In genomic region chr17:40493697-40494096, GRCh38 we compare ENCODE assay signal across 29 cellular contexts. TPM values are rescaled to one million over a fixed set of nuclear protein-coding genes. Genes with fewer than 3 reads are reported as not detected.
DNase-seq lines count a peak whose midpoint lies in the region; ATAC-seq, FAIRE-seq and TF ChIP-seq lines count a peak whose summit lies in the region.
"Had no signal": no experiment of that assay in that cellular context is flagged by ENCODE, and none has a peak within 500 bp of the region (broad histone marks: within the 10 kb centered on the region; RNA-seq: fewer than 3 reads in every experiment).

No MANE protein-coding gene starts in this region.

- peak overlapping the region; percentile 96 to 97 for H3K27ac ChIP-seq in A549
- H3K27ac ChIP-seq in KOPT-K1 (ENCODE audit: low read depth, low read length, poor library complexity, severe bottlenecking), result peak overlapping the region; percentile 15
- peak overlapping the region; percentile 77 to 78 for H3K27ac ChIP-seq in prostate gland
- H3K27ac ChIP-seq in small intestine (ENCODE audit: low read depth in 1 of 2, low read length in 1 of 2), result no peak overlapping the region
- H3K27ac ChIP-seq: SJCRH30, spleen, upper lobe of left lung had no signal

- WGBS in A549 (ENCODE audit: missing lambda C conversion rate), result 57% methylated on average over 4 of the region's 4 CpGs
- 19% methylated on average over 4 of the region's 4 CpGs for WGBS in prostate gland
- WGBS in small intestine, 3 donors, result 80 to 84% (median 82%) methylated on average over 4 of the region's 4 CpGs

- ATAC-seq in A549, result no peak
- ATAC-seq: activated T-helper 17 cell treated with anti-CD3 and anti-CD28 coated beads, Interleukin-2, amount 50 U/mL, for 72 hours; mucosa of descending colon; T-cell had no signal

- POLR2A ChIA-PET in A549 (lab: Yijun Ruan, JAX), result interaction anchor here (1.0 to 2.2 kb wide), 3 partner anchors 40 to 58 kb away, joined by 4 to 9 read pairs (median 4); no protein-coding TSS in a partner anchor

- no peaks in the 10 kb centered on the region for H3K36me3 ChIP-seq in KOPT-K1 (ENCODE audit: insufficient read depth, low read length)
- H3K36me3 ChIP-seq in prostate gland, result no peaks in the 10 kb centered on the region
- H3K36me3 ChIP-seq in small intestine (ENCODE audit: control insufficient read depth in 2 of 2, insufficient read depth in 2 of 2, low read length in 2 of 2), result no peaks in the 10 kb centered on the region
- H3K36me3 ChIP-seq: SJCRH30, spleen, upper lobe of left lung had no signal

- CTCF ChIA-PET in A549 (lab: Yijun Ruan, JAX), result interaction anchor here (0.9 to 7.7 kb wide), 11 partner anchors 9 to 126 kb away, joined by 3 to 91 read pairs (median 4); no protein-coding TSS in a partner anchor

- TF ChIP-seq CTCF in A549 (IDR thresholded peaks at IDR 0.05), result no peak
- TF ChIP-seq CTCF in epithelial cell of esophagus (IDR thresholded peaks at IDR 0.05; ENCODE audit: insufficient read depth, low read depth, low read length, missing control alignments), result no peak
- no peak for TF ChIP-seq CTCF in prostate gland (IDR thresholded peaks at IDR 0.05)

- H3K4me2 ChIP-seq in A549, result peak overlapping the region; percentile 50

- no peak for DNase-seq in A549 (ENCODE audit: low read depth in 1 of 2, low spot score in 1 of 2)
- DNase-seq in epithelial cell of esophagus (ENCODE audit: low read depth), result peak; percentile 86
- DNase-seq in prostate gland (ENCODE audit: low spot score), result peak; percentile 80
- DNase-seq in SHP77 treated with DMSO at 0.1 percent for 48 hours (lab: John Stamatoyannopoulos, UW), result no peak
- DNase-seq in cerebellar nuclear complex (lab: John Stamatoyannopoulos, UW), result no peak
- DNase-seq in small intestine, result no peak
- no peak for DNase-seq in foreskin melanocyte
- DNase-seq: 8988T; activated CD4-positive, alpha-beta T cell treated with anti-CD3 and anti-CD28 coated beads, Interleukin-2, amount 50 U/mL, for 4 hours; activated CD4-positive, CD25-positive, alpha-beta regulatory T cell; activated CD8-positive, alpha-beta memory T cell treated with anti-CD3 and anti-CD28 coated beads, Interleukin-2, amount 50 U/mL, for 48 hours; activated naive CD4-positive, alpha-beta T cell treated with anti-CD3 and anti-CD28 coated beads, Interleukin-2, amount 50 U/mL, for 16 hours; aorta; CD4-positive, alpha-beta memory T cell; mucosa of descending colon; NCI-H1092; NCI-H187; NCI-H524 treated with DMSO at 0.1 percent for 48 hours; retina; SJCRH30; spleen; T-cell; upper lobe of left lung had no signal

- H3K27me3 ChIP-seq in prostate gland (replicated peaks; ENCODE audit: insufficient read depth) (no peaks in the 10 kb centered on the region), small intestine (ENCODE audit: control insufficient read depth in 2 of 2, insufficient read depth in 2 of 2, low read length in 2 of 2) (no peaks in the 10 kb centered on the region)
- H3K27me3 ChIP-seq: SJCRH30, spleen, upper lobe of left lung had no signal

- H3K4me3 ChIP-seq in A549 (no peak overlapping the region; the same call in 2 of the 3 replicates), epithelial cell of esophagus (ENCODE audit: low read length) (peak overlapping the region; percentile 29), prostate gland (no peak overlapping the region), small intestine (ENCODE audit: low read depth in 1 of 2, low read length in 2 of 2) (no peak overlapping the region)
- H3K4me3 ChIP-seq: mucosa of descending colon, SJCRH30, spleen, upper lobe of left lung had no signal

- FAIRE-seq in A549 (lab: Jason Lieb, UNC), result no peak
- no peak for FAIRE-seq in small intestine (lab: Jason Lieb, UNC)
- FAIRE-seq: islet of Langerhans had no signal

- TF ChIP-seq POLR2A in A549 (IDR thresholded peaks at IDR 0.05; ENCODE audit: low read length), result no peak
- no peak for TF ChIP-seq POLR2A in prostate gland (IDR thresholded peaks at IDR 0.05)

- no peak for TF ChIP-seq EP300 in A549 (IDR thresholded peaks at IDR 0.05)

- H3K4me1 ChIP-seq in A549 (peaks cover 100% of the 10 kb centered on the region), prostate gland (replicated peaks) (peaks cover 7% of the 10 kb centered on the region), small intestine (ENCODE audit: control insufficient read depth in 2 of 2, insufficient read depth in 1 of 2, low read depth in 1 of 2, low read length in 1 of 2) (peaks cover 0 to 4% of the 10 kb centered on the region in 2 donors)

- TF ChIP-seq RAD21 in A549 (conservative IDR thresholded peaks at IDR 0.05 in 1 of 2, IDR thresholded peaks at IDR 0.05 in 1 of 2), result no peak

- H3K9me3 ChIP-seq in A549, result no peaks in the 10 kb centered on the region
- no peaks in the 10 kb centered on the region for H3K9me3 ChIP-seq in KOPT-K1 (ENCODE audit: insufficient read depth, low read length, poor library complexity, severe bottlenecking)
- no peaks in the 10 kb centered on the region for H3K9me3 ChIP-seq in prostate gland
- H3K9me3 ChIP-seq in small intestine (ENCODE audit: control insufficient read depth, low read depth), result no peaks in the 10 kb centered on the region
- H3K9me3 ChIP-seq: mucosa of descending colon, SJCRH30, spleen, upper lobe of left lung had no signal

- intact Hi-C loops in prostate gland (cut with DNase I), result no loop called here

TF ChIP-seq in A549, 52 proteins besides CTCF, POLR2A, EP300 and RAD21:
- TF ChIP-seq NFE2L2 (conservative IDR thresholded peaks at IDR 0.05; ENCODE audit: low read length) (no peak), ZFP36 (IDR thresholded peaks at IDR 0.05; ENCODE audit: borderline replicate concordance, partially characterized antibody) (no peak), POLR2AphosphoS2 (conservative IDR thresholded peaks at IDR 0.05; ENCODE audit: low read length) (peak; percentile 46; the same call in 1 of the 2 replicates), KDM5A (IDR thresholded peaks at IDR 0.05) (no peak), ATOH8 (CRISPR knock-in tag; IDR thresholded peaks at IDR 0.05; ENCODE audit: low read depth) (0 out of 2 replicates have a peak, but pooled peaks have one; percentile 70), HOXB5 (CRISPR knock-in tag; IDR thresholded peaks at IDR 0.05) (0 out of 2 replicates have a peak, but pooled peaks have one; percentile 15), RCOR1 (IDR thresholded peaks at IDR 0.05; ENCODE audit: low read depth, low read length) (no peak), JUN (IDR thresholded peaks at IDR 0.05) (peak in 1 of 2 experiments; percentile 20; a peak in 1 of 5 replicates), HOXA7 (CRISPR knock-in tag; IDR thresholded peaks at IDR 0.05) (0 out of 2 replicates have a peak, but pooled peaks have one; percentile 17), TFCP2L1 (CRISPR knock-in tag; IDR thresholded peaks at IDR 0.05) (peak; percentile 31; the same call in 1 of the 2 replicates)
TF ChIP-seq in A549: peak in this region for 6.

RNA-seq across cellular contexts. Expression of gene TNS4, which starts 7.7 kb away (rescaled TPM):
- 24.2 and 45.9 TPM in 2 replicates for polyA plus RNA-seq in A549 (2011; rRNA removed)
- polyA plus RNA-seq in A549 (2012; cell fraction: cytosol; rRNA removed), result 18.0 and 30.2 TPM in 2 replicates
- polyA plus RNA-seq in A549 (2012; cell fraction: nucleus; rRNA removed), result 83.8 and 125 TPM in 2 replicates
- 61.6 to 75.9 TPM (median 73.5 TPM) in 3 replicates for polyA plus RNA-seq in A549 (2017; fragmentation: RNase III; extraction: RNeasy Plus Mini Kit Qiagen cat#74134 plus additional on column Dnase treatment)
- polyA minus RNA-seq in A549 (2011; rRNA and poly(A)+ RNA removed), result 62.8 and 79.7 TPM in 2 replicates
- 10 to 100 TPM; 51.3 to 56.1 TPM for total RNA-seq in prostate gland
- polyA plus RNA-seq in small intestine, result 1 to 10 TPM in 1 of 3 donors, not detected in 2; 3.0 TPM
- total RNA-seq: cardiac septum, H4, SJCRH30 had no signal
- polyA plus RNA-seq: liver had no signal

RNA-seq across cellular contexts. Expression of gene IGFBP4, which starts 50.4 kb away (rescaled TPM):
- polyA plus RNA-seq in A549 (2011; rRNA removed) (1,080 and 1,577 TPM in 2 replicates), A549 (2017; fragmentation: RNase III; extraction: RNeasy Plus Mini Kit Qiagen cat#74134 plus additional on column Dnase treatment) (1,501 to 1,941 TPM (median 1,829 TPM) in 3 replicates), small intestine (100 to 1,000 TPM in 1 of 3 donors, 10 to 100 TPM in 2; 19.2 to 282 (median 36.7) TPM)
- 1,069 and 1,422 TPM in 2 replicates for polyA plus RNA-seq in A549 (2012; cell fraction: cytosol; rRNA removed)
- 982 and 1,044 TPM in 2 replicates for polyA plus RNA-seq in A549 (2012; cell fraction: nucleus; rRNA removed)
- 1,444 and 1,452 TPM in 2 replicates for polyA minus RNA-seq in A549 (2011; rRNA and poly(A)+ RNA removed)
- 100 to 1,000 TPM; 132 to 154 TPM for total RNA-seq in prostate gland

Comparison
In these comparisons a context has a peak if more than half of its experiments do, and no peak if none do; other contexts are left out.
1. DNase-seq: peak in epithelial cell of esophagus (single experiment) and prostate gland (single experiment); none in A549 (0 of 2), SHP77 treated with DMSO at 0.1 percent for 48 hours (single experiment), cerebellar nuclear complex (0 of 2), small intestine (single experiment) and foreskin melanocyte (single experiment).
2. H3K27ac ChIP-seq: peak in A549 (2 of 2), KOPT-K1 (single experiment) and prostate gland (2 of 2); none in small intestine (0 of 2).
3. RNA of gene TNS4, which starts 7.7 kb away (polyA plus RNA-seq): 18.0 to 125 TPM in A549; 3.0 TPM in small intestine; every median in the first group is over 4 times any median in the second.